In genomic region chr1:29230553-29231378, GRCh38 we compare ENCODE assay signal across 8 cellular contexts. TPM values are rescaled to one million over a fixed set of nuclear protein-coding genes. Genes with fewer than 3 reads are reported as not detected.
DNase-seq lines count a peak whose midpoint lies in the region; ATAC-seq and TF ChIP-seq lines count a peak whose summit lies in the region.

Gene MECR (minus strand): TSS chr1:29230934. CDS start chr1:29230906, 28 bp downstream.

- H3K36me3 ChIP-seq in prostate gland, result no peaks in the 10 kb centered on the region

- TF ChIP-seq POLR2A in prostate gland (IDR thresholded peaks at IDR 0.05), result peak; percentile 74

- ATAC-seq in HG02678 (IDR thresholded peaks at IDR 0.05; ENCODE audit: unreplicated experiment) (peak; percentile 97), left cardiac atrium (peak; percentile 99)

- peak; percentile 30; the same call in 1 of the 2 replicates for TF ChIP-seq CTCF in GM12875 (IDR thresholded peaks at IDR 0.05; ENCODE audit: borderline replicate concordance, insufficient read depth, low read depth, low read length)
- TF ChIP-seq CTCF in prostate gland (IDR thresholded peaks at IDR 0.05), result peak in 3 of 4 experiments; percentile 25 to 48 (median 40)

- H3K27ac ChIP-seq in prostate gland, result peak within 1 kb of the TSS; percentile 29 to 61

- 3% methylated on average over 50 of the region's 52 CpGs for WGBS in prostate gland

- H3K9me3 ChIP-seq in prostate gland, result no peaks in the 10 kb centered on the region

- intact Hi-C loops in T-helper 1 cell treated with Interleukin-12 subunit alpha and Interleukin-12 subunit beta and Interleukin-4 antibody, amounts not matched to agents 30 ng/mL and 1 ng/mL, for 36 hours (cut with micrococcal nuclease), result loop anchor here (1.0 to 10.0 kb wide), 8 partner anchors 49 to 1554 kb away; partner anchors contain the start of gene SRSF4
- intact Hi-C loops in left cardiac atrium (cut with DNase I), result loop anchor here (5.0 to 10.0 kb wide), 5 partner anchors 224 to 1474 kb away; no protein-coding TSS in a partner anchor
- intact Hi-C loops in prostate gland (cut with DNase I), result loop anchor here (10.0 kb wide), 1 partner anchor 1294 kb away; no protein-coding TSS in a partner anchor

- peak; percentile 88 to 95 (median 90) for DNase-seq in NCI-H1417 (lab: John Stamatoyannopoulos, UW)
- DNase-seq in amniotic epithelial cell (ENCODE audit: low read depth), result peak; percentile 84
- DNase-seq in left cardiac atrium, result peak; percentile 95
- peak; percentile 89 for DNase-seq in prostate gland (ENCODE audit: low spot score)
- DNase-seq in ureter (ENCODE audit: low spot score), result peak; percentile 96

- no peaks in the 10 kb centered on the region for H3K27me3 ChIP-seq in prostate gland (replicated peaks; ENCODE audit: insufficient read depth)

- peak within 1 kb of the TSS; percentile 89 for H3K4me3 ChIP-seq in GM12875 (ENCODE audit: low read depth, low read length)
- peak within 1 kb of the TSS; percentile 63 to 66 for H3K4me3 ChIP-seq in prostate gland

- H3K4me1 ChIP-seq in prostate gland (replicated peaks), result peaks cover 3% of the 10 kb centered on the region

RNA-seq across cellular contexts. Expression of gene MECR, which starts in this region (rescaled TPM):
- 17.0 and 18.0 TPM in 2 replicates for total RNA-seq in T-helper 1 cell treated with Interleukin-12 subunit alpha and Interleukin-12 subunit beta and Interleukin-4 antibody, amounts not matched to agents 30 ng/mL and 1 ng/mL, for 36 hours
- total RNA-seq in left cardiac atrium (10 to 100 TPM; 25.8 to 26.2 TPM), prostate gland (10 to 100 TPM; 17.7 to 49.3 TPM), ureter (49.0 TPM)

Comparison
In these comparisons a context has a peak if more than half of its experiments do, and no peak if none do; other contexts are left out.
1. Peak in every context shown above with its lines: DNase-seq, ATAC-seq, H3K4me3 ChIP-seq and H3K27ac ChIP-seq.